In genomic region chr3:71341721-71342120, GRCh38 we compare ENCODE assay signal across 18 cellular contexts.
DNase-seq lines count a peak whose midpoint lies in the region; ATAC-seq and TF ChIP-seq lines count a peak whose summit lies in the region.
"Had no signal": no experiment of that assay in that cellular context is flagged by ENCODE, and none has a peak within 500 bp of the region (broad histone marks: within the 10 kb centered on the region; RNA-seq: fewer than 3 reads in every experiment).

No MANE protein-coding gene starts in this region.

- no peaks in the 10 kb centered on the region for H3K27me3 Mint-ChIP-seq in stimulated activated naive B cell treated with anti-CD40 and anti-IgM and Interleukin-4, amounts not matched to agents 10 μg/mL and 1 μg/mL and 100 μg/mL, for 72 hours
- H3K27me3 Mint-ChIP-seq: activated CD4-positive, alpha-beta T cell treated with anti-CD3 and anti-CD28 coated beads, Interleukin-2, amount 10 ng/mL, durations not matched to agents 7 days and 5 days had no signal

- H3K9ac ChIP-seq in GM23248 (no peak overlapping the region), smooth muscle cell (ENCODE audit: low read depth) (no peak overlapping the region)
- H3K9ac ChIP-seq: neural progenitor cell had no signal

- in situ Hi-C loops in GM23248 (cut with MboI) = no loop called here

- 0 out of 2 replicates have a peak overlapping the region, but pooled peaks have one; percentile 14 for H2AFZ ChIP-seq in GM23248
- no peak overlapping the region for H2AFZ ChIP-seq in smooth muscle cell (ENCODE audit: low read depth)
- H2AFZ ChIP-seq: neural progenitor cell had no signal

- peaks cover 12 to 39% of the 10 kb centered on the region in 2 donors for H3K4me1 Mint-ChIP-seq in stimulated activated naive B cell treated with anti-CD40 and anti-IgM and Interleukin-4, amounts not matched to agents 10 μg/mL and 1 μg/mL and 100 μg/mL, for 72 hours
- H3K4me1 Mint-ChIP-seq: activated CD4-positive, alpha-beta T cell treated with anti-CD3 and anti-CD28 coated beads, Interleukin-2, amount 10 ng/mL, durations not matched to agents 7 days and 5 days had no signal

- peaks cover 15% of the 10 kb centered on the region for H3K4me1 ChIP-seq in GM23248 (ENCODE audit: insufficient read depth)
- H3K4me1 ChIP-seq in smooth muscle cell (ENCODE audit: low read depth) = no peaks in the 10 kb centered on the region
- H3K4me1 ChIP-seq: Caco-2, testis had no signal

- H3K4me2 ChIP-seq in GM23248 (ENCODE audit: unreplicated experiment) (peak overlapping the region; percentile 71), smooth muscle cell (peak overlapping the region; percentile 12)
- H3K4me2 ChIP-seq: neural progenitor cell had no signal

- H3K79me2 ChIP-seq in GM23248 (ENCODE audit: insufficient read depth) (peaks cover 26% of the 10 kb centered on the region), smooth muscle cell (ENCODE audit: low read depth) (peaks cover 4% of the 10 kb centered on the region)

- H3K36me3 ChIP-seq in GM23248 (ENCODE audit: low read depth) (no peaks in the 10 kb centered on the region), smooth muscle cell (ENCODE audit: low read depth) (no peaks in the 10 kb centered on the region)
- H3K36me3 ChIP-seq: neural progenitor cell had no signal

- peak overlapping the region; percentile 15; the same call in 1 of the 2 replicates for H3K4me3 ChIP-seq in GM23248
- H3K4me3 ChIP-seq in smooth muscle cell = no peak overlapping the region
- H3K4me3 ChIP-seq: neural progenitor cell, testis had no signal

- peak; percentile 75 for DNase-seq in GM23248
- DNase-seq in amniotic stem cell (lab: John Stamatoyannopoulos, UW) = peak; percentile 35
- peak; percentile 26 for DNase-seq in fibroblast of the conjunctiva (ENCODE audit: low read depth)
- no peak for DNase-seq in smooth muscle cell (lab: John Stamatoyannopoulos, UW; ENCODE audit: unreplicated experiment)
- DNase-seq in activated CD4-positive, CD25-positive, alpha-beta regulatory T cell (lab: John Stamatoyannopoulos, UW) = no peak
- no peak for DNase-seq in D341Med (ENCODE audit: low spot score)
- DNase-seq in stimulated activated naive B cell treated with anti-CD40 and anti-IgM and Interleukin-4, amounts not matched to agents 10 μg/mL and 1 μg/mL and 100 μg/mL, for 72 hours = no peak
- DNase-seq: activated CD4-positive, alpha-beta T cell treated with anti-CD3 and anti-CD28 coated beads, Interleukin-2, amount 10 ng/mL, durations not matched to agents 7 days and 5 days; activated T-cell treated with anti-CD3 and anti-CD28 coated beads, Interleukin-2, amount 50 U/mL, for 72 hours; amygdala; Caco-2; effector CD4-positive, alpha-beta T cell; NCI-H1417; NCI-H510A treated with DMSO at 0.1 percent for 48 hours; T-helper 2 cell; testis had no signal

- ATAC-seq in stimulated activated naive B cell treated with anti-CD40 and anti-IgM and Interleukin-4, amounts not matched to agents 10 μg/mL and 1 μg/mL and 100 μg/mL, for 72 hours (replicated peaks) = no peak
- ATAC-seq in GM21447 (IDR thresholded peaks at IDR 0.05; ENCODE audit: unreplicated experiment) = no peak
- ATAC-seq: activated T-cell treated with anti-CD3 and anti-CD28 coated beads, Interleukin-2, amount 50 U/mL, for 72 hours had no signal

- H3K9me2 ChIP-seq in GM23248 (ENCODE audit: insufficient read depth) = no peaks in the 10 kb centered on the region; the same call in 1 of the 2 replicates

- no peaks in the 10 kb centered on the region for H3K27me3 ChIP-seq in GM23248 (replicated peaks; ENCODE audit: insufficient read depth)
- H3K27me3 ChIP-seq in smooth muscle cell (ENCODE audit: low read depth) = no peaks in the 10 kb centered on the region
- H3K27me3 ChIP-seq: neural progenitor cell, testis had no signal

- H4K20me1 ChIP-seq in GM23248 (ENCODE audit: insufficient read depth) = no peaks in the 10 kb centered on the region
- no peaks in the 10 kb centered on the region for H4K20me1 ChIP-seq in smooth muscle cell (ENCODE audit: low read depth)

- H3F3A ChIP-seq in GM23248 (ENCODE audit: insufficient read depth) (peaks cover 31% of the 10 kb centered on the region), smooth muscle cell (ENCODE audit: low read depth) (no peaks in the 10 kb centered on the region)

- H3K27ac ChIP-seq in GM23248 (peak overlapping the region; percentile 51), smooth muscle cell (ENCODE audit: low read depth) (peak overlapping the region; percentile 4)
- H3K27ac ChIP-seq: neural progenitor cell, testis had no signal

- no peak overlapping the region for H3K4me3 Mint-ChIP-seq in stimulated activated naive B cell treated with anti-CD40 and anti-IgM and Interleukin-4, amounts not matched to agents 10 μg/mL and 1 μg/mL and 100 μg/mL, for 72 hours
- H3K4me3 Mint-ChIP-seq: activated CD4-positive, alpha-beta T cell treated with anti-CD3 and anti-CD28 coated beads, Interleukin-2, amount 10 ng/mL, durations not matched to agents 7 days and 5 days; activated T-cell treated with anti-CD3 and anti-CD28 coated beads, Interleukin-2, amount 50 U/mL, for 72 hours; neural progenitor cell had no signal

- no peak for TF ChIP-seq CTCF in smooth muscle cell (IDR thresholded peaks at IDR 0.05; ENCODE audit: borderline replicate concordance, insufficient read depth, poor library complexity, severe bottlenecking)

- H3K9me3 Mint-ChIP-seq in stimulated activated naive B cell treated with anti-CD40 and anti-IgM and Interleukin-4, amounts not matched to agents 10 μg/mL and 1 μg/mL and 100 μg/mL, for 72 hours = peaks cover 0 to 9% of the 10 kb centered on the region in 2 donors

- no peak overlapping the region for H3K27ac Mint-ChIP-seq in stimulated activated naive B cell treated with anti-CD40 and anti-IgM and Interleukin-4, amounts not matched to agents 10 μg/mL and 1 μg/mL and 100 μg/mL, for 72 hours
- H3K27ac Mint-ChIP-seq: activated CD4-positive, alpha-beta T cell treated with anti-CD3 and anti-CD28 coated beads, Interleukin-2, amount 10 ng/mL, durations not matched to agents 7 days and 5 days; activated T-cell treated with anti-CD3 and anti-CD28 coated beads, Interleukin-2, amount 50 U/mL, for 72 hours; neural progenitor cell had no signal

- peaks cover 15 to 21% of the 10 kb centered on the region in 2 donors for H3K36me3 Mint-ChIP-seq in stimulated activated naive B cell treated with anti-CD40 and anti-IgM and Interleukin-4, amounts not matched to agents 10 μg/mL and 1 μg/mL and 100 μg/mL, for 72 hours

- WGBS in GM23248 (ENCODE audit: low coverage in 1 of 2, low lambda C conversion rate in 2 of 2, missing lambda C conversion rate in 2 of 2), 2 experiments = 68 to 69% methylated on average over 4 of the region's 4 CpGs
- 47% methylated on average over 4 of the region's 4 CpGs for WGBS in smooth muscle cell (ENCODE audit: low lambda C conversion rate)

- H3K9me3 ChIP-seq in GM23248 (ENCODE audit: low read depth) = no peaks in the 10 kb centered on the region
- H3K9me3 ChIP-seq in smooth muscle cell (replicated peaks; ENCODE audit: low read depth) = no peaks in the 10 kb centered on the region
- H3K9me3 ChIP-seq: Caco-2, testis had no signal

Comparison
In these comparisons a context has a peak if more than half of its experiments do, and no peak if none do; other contexts are left out.
1. DNase-seq: peak in GM23248 (single experiment), amniotic stem cell (single experiment) and fibroblast of the conjunctiva (single experiment); none in smooth muscle cell (single experiment), activated CD4-positive, CD25-positive, alpha-beta regulatory T cell (0 of 4), D341Med (single experiment) and stimulated activated naive B cell treated with anti-CD40 and anti-IgM and Interleukin-4, amounts not matched to agents 10 μg/mL and 1 μg/mL and 100 μg/mL, for 72 hours (single experiment).